In genomic region chr1:94433866-94434265, GRCh38 we compare ENCODE assay signal across 1 cellular context.
TF ChIP-seq lines count a peak whose summit lies in the region.

No MANE protein-coding gene starts in this region.

TF ChIP-seq in IMR-90, 13 proteins besides CTCF, POLR2A, EP300 and RAD21:
- no peak for TF ChIP-seq BHLHE40 (IDR thresholded peaks at IDR 0.05; ENCODE audit: low read depth, low read length)
